ENCODE assay signal across 5 cellular contexts in genomic region chr17:18794841-18795240, GRCh38. TPM values are rescaled to one million over a fixed set of nuclear protein-coding genes. Genes with fewer than 3 reads are reported as not detected.
"Had no signal": no experiment of that assay in that cellular context is flagged by ENCODE, and none has a peak within 500 bp of the region (broad histone marks: within the 10 kb centered on the region; RNA-seq: fewer than 3 reads in every experiment).

No MANE protein-coding gene starts in this region.

RNA-seq across cellular contexts. Expression of gene FBXW10, which starts 51.0 kb away (rescaled TPM):
- total RNA-seq: body of pancreas, dermis microvascular lymphatic vessel endothelial cell, endothelial cell of umbilical vein, lung microvascular endothelial cell, T-helper 17 cell had no signal
- polyA plus RNA-seq: endothelial cell of umbilical vein had no signal
